In the genomic region with DNA sequence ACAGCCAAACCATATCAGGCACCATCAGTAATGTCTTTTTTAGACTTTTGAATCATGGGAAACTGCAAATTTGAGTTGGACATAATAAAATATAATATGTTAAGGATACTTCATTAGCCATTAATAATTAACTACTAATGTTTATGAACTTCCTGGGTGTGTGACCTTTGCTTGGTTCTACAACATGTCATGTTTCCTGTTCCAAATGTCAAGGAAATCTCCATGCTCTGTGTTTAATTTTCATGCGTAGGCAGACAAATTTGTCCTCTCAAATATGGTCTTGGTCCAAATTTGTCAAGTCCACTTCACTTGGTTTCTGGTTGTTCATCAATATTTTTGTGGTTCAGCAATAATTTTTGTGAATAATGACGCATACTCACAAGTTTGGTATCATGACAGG, we compare ENCODE assay signal across 2 cellular contexts.
TF ChIP-seq lines count a peak whose summit lies in the region.

No MANE protein-coding gene starts in this region.

TF ChIP-seq in liver, 16 proteins besides CTCF, POLR2A, EP300 and RAD21 (continued from another document):
- TF ChIP-seq, protein P1, sequence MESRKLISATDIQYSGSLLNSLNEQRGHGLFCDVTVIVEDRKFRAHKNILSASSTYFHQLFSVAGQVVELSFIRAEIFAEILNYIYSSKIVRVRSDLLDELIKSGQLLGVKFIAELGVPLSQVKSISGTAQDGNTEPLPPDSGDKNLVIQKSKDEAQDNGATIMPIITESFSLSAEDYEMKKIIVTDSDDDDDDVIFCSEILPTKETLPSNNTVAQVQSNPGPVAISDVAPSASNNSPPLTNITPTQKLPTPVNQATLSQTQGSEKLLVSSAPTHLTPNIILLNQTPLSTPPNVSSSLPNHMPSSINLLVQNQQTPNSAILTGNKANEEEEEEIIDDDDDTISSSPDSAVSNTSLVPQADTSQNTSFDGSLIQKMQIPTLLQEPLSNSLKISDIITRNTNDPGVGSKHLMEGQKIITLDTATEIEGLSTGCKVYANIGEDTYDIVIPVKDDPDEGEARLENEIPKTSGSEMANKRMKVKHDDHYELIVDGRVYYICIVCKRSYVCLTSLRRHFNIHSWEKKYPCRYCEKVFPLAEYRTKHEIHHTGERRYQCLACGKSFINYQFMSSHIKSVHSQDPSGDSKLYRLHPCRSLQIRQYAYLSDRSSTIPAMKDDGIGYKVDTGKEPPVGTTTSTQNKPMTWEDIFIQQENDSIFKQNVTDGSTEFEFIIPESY (IDR thresholded peaks at IDR 0.05), result no peak
- TF ChIP-seq GABPA (IDR thresholded peaks at IDR 0.05 in 1 of 2, conservative IDR thresholded peaks at IDR 0.05 in 1 of 2) (peak in 1 of 2 donors; percentile 60), HNF4G (IDR thresholded peaks at IDR 0.05) (no peak), JUND (IDR thresholded peaks at IDR 0.05) (no peak), HNF4A (conservative IDR thresholded peaks at IDR 0.05) (peak; percentile 23 to 53), EGR1 (IDR thresholded peaks at IDR 0.05; ENCODE audit: low read depth in 2 of 2) (no peak), TAF1 (conservative IDR thresholded peaks at IDR 0.05) (no peak), SP1 (IDR thresholded peaks at IDR 0.05) (peak; percentile 18), RXRA (IDR thresholded peaks at IDR 0.05) (peak; percentile 20 to 34), FOXA1 (IDR thresholded peaks at IDR 0.05) (no peak), FOXA2 (IDR thresholded peaks at IDR 0.05) (no peak)
- TF ChIP-seq, protein P2, sequence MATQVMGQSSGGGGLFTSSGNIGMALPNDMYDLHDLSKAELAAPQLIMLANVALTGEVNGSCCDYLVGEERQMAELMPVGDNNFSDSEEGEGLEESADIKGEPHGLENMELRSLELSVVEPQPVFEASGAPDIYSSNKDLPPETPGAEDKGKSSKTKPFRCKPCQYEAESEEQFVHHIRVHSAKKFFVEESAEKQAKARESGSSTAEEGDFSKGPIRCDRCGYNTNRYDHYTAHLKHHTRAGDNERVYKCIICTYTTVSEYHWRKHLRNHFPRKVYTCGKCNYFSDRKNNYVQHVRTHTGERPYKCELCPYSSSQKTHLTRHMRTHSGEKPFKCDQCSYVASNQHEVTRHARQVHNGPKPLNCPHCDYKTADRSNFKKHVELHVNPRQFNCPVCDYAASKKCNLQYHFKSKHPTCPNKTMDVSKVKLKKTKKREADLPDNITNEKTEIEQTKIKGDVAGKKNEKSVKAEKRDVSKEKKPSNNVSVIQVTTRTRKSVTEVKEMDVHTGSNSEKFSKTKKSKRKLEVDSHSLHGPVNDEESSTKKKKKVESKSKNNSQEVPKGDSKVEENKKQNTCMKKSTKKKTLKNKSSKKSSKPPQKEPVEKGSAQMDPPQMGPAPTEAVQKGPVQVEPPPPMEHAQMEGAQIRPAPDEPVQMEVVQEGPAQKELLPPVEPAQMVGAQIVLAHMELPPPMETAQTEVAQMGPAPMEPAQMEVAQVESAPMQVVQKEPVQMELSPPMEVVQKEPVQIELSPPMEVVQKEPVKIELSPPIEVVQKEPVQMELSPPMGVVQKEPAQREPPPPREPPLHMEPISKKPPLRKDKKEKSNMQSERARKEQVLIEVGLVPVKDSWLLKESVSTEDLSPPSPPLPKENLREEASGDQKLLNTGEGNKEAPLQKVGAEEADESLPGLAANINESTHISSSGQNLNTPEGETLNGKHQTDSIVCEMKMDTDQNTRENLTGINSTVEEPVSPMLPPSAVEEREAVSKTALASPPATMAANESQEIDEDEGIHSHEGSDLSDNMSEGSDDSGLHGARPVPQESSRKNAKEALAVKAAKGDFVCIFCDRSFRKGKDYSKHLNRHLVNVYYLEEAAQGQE (IDR thresholded peaks at IDR 0.05), result no peak
- TF ChIP-seq, protein P3, sequence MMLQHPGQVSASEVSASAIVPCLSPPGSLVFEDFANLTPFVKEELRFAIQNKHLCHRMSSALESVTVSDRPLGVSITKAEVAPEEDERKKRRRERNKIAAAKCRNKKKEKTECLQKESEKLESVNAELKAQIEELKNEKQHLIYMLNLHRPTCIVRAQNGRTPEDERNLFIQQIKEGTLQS (IDR thresholded peaks at IDR 0.05), result no peak
TF ChIP-seq in liver: peak in this region for 5.

TF ChIP-seq in HepG2, 621 proteins besides CTCF, POLR2A, EP300 and RAD21 (continued from another document):
- TF ChIP-seq, protein P4, sequence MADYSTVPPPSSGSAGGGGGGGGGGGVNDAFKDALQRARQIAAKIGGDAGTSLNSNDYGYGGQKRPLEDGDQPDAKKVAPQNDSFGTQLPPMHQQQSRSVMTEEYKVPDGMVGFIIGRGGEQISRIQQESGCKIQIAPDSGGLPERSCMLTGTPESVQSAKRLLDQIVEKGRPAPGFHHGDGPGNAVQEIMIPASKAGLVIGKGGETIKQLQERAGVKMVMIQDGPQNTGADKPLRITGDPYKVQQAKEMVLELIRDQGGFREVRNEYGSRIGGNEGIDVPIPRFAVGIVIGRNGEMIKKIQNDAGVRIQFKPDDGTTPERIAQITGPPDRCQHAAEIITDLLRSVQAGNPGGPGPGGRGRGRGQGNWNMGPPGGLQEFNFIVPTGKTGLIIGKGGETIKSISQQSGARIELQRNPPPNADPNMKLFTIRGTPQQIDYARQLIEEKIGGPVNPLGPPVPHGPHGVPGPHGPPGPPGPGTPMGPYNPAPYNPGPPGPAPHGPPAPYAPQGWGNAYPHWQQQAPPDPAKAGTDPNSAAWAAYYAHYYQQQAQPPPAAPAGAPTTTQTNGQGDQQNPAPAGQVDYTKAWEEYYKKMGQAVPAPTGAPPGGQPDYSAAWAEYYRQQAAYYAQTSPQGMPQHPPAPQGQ (CRISPR knock-in tag; IDR thresholded peaks at IDR 0.05; ENCODE audit: borderline replicate concordance), result no peak
- TF ChIP-seq ZNF121 (CRISPR knock-in tag; IDR thresholded peaks at IDR 0.05) (no peak), ZNF44 (CRISPR knock-in tag; IDR thresholded peaks at IDR 0.05) (no peak), KLF11 (CRISPR knock-in tag; IDR thresholded peaks at IDR 0.05) (no peak), ZNF224 (CRISPR knock-in tag; IDR thresholded peaks at IDR 0.05) (no peak), RARG (CRISPR knock-in tag; IDR thresholded peaks at IDR 0.05; ENCODE audit: low read depth) (no peak), ZNF230 (CRISPR knock-in tag; IDR thresholded peaks at IDR 0.05) (no peak), JDP2 (CRISPR knock-in tag; IDR thresholded peaks at IDR 0.05; ENCODE audit: borderline replicate concordance) (no peak), IRF2 (CRISPR knock-in tag; IDR thresholded peaks at IDR 0.05) (no peak), NFYC (CRISPR knock-in tag; IDR thresholded peaks at IDR 0.05) (no peak), BCL6 (CRISPR knock-in tag; IDR thresholded peaks at IDR 0.05) (no peak), RAD51 (IDR thresholded peaks at IDR 0.05; ENCODE audit: borderline replicate concordance) (no peak)
- TF ChIP-seq, protein P5, sequence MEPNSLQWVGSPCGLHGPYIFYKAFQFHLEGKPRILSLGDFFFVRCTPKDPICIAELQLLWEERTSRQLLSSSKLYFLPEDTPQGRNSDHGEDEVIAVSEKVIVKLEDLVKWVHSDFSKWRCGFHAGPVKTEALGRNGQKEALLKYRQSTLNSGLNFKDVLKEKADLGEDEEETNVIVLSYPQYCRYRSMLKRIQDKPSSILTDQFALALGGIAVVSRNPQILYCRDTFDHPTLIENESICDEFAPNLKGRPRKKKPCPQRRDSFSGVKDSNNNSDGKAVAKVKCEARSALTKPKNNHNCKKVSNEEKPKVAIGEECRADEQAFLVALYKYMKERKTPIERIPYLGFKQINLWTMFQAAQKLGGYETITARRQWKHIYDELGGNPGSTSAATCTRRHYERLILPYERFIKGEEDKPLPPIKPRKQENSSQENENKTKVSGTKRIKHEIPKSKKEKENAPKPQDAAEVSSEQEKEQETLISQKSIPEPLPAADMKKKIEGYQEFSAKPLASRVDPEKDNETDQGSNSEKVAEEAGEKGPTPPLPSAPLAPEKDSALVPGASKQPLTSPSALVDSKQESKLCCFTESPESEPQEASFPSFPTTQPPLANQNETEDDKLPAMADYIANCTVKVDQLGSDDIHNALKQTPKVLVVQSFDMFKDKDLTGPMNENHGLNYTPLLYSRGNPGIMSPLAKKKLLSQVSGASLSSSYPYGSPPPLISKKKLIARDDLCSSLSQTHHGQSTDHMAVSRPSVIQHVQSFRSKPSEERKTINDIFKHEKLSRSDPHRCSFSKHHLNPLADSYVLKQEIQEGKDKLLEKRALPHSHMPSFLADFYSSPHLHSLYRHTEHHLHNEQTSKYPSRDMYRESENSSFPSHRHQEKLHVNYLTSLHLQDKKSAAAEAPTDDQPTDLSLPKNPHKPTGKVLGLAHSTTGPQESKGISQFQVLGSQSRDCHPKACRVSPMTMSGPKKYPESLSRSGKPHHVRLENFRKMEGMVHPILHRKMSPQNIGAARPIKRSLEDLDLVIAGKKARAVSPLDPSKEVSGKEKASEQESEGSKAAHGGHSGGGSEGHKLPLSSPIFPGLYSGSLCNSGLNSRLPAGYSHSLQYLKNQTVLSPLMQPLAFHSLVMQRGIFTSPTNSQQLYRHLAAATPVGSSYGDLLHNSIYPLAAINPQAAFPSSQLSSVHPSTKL (CRISPR knock-in tag; IDR thresholded peaks at IDR 0.05), result no peak
- TF ChIP-seq, protein P6, sequence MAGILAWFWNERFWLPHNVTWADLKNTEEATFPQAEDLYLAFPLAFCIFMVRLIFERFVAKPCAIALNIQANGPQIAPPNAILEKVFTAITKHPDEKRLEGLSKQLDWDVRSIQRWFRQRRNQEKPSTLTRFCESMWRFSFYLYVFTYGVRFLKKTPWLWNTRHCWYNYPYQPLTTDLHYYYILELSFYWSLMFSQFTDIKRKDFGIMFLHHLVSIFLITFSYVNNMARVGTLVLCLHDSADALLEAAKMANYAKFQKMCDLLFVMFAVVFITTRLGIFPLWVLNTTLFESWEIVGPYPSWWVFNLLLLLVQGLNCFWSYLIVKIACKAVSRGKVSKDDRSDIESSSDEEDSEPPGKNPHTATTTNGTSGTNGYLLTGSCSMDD (CRISPR knock-in tag; IDR thresholded peaks at IDR 0.05), result no peak
